In the genomic region with DNA sequence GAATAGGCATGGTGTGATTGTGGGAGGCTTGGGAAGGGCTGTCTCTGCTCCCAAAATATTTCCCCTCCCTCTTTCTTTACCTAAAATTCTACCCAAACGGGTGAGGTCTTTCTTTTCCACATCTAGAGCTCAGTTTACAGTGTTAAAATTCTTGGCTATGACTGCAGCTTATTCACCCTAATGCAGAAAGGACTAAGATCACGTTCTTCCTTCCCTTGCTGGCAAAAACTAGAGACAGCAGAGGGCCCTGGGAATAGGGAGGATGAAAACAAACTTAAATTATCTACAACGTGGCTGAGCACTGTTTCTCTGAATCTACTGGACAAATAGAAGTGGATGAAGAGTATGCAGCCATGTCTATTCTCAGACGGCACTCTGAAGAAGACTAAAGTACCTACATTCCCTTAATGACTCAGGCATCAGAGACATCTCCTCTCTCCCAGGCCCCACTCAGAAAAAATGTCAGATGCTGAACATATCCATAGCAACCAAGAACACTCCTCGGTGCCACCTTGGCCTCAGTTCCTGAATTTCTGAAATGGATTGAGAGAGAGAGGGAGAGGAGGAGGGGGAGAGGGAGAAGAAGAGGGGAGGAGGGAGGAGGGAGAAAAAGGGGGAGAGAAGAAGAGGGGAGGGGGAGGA, we compare ENCODE assay signal across 15 cellular contexts. TPM values are rescaled to one million over a fixed set of nuclear protein-coding genes. Genes with fewer than 3 reads are reported as not detected.
DNase-seq lines count a peak whose midpoint lies in the region; ATAC-seq and TF ChIP-seq lines count a peak whose summit lies in the region.
"Had no signal": no experiment of that assay in that cellular context is flagged by ENCODE, and none has a peak within 500 bp of the region (broad histone marks: within the 10 kb centered on the region; RNA-seq: fewer than 3 reads in every experiment).

No MANE protein-coding gene starts in this region.

- no peak overlapping the region for H2BK5ac ChIP-seq in H9 (ENCODE audit: insufficient read length, low read length)

- no peak overlapping the region for H4K8ac ChIP-seq in H9 (replicated peaks; ENCODE audit: insufficient read length, low read depth, low read length)

- H4K91ac ChIP-seq in H9 (ENCODE audit: insufficient read length, low read depth, low read length) = no peak overlapping the region

- no peaks in the 10 kb centered on the region for H3K79me2 ChIP-seq in H9 (ENCODE audit: insufficient read depth, low read length)

- H3K14ac ChIP-seq in H9 (ENCODE audit: insufficient read depth, low read length) = no peak overlapping the region

- no peak overlapping the region for H2BK15ac ChIP-seq in H9 (ENCODE audit: low read depth, low read length)

- no peaks in the 10 kb centered on the region for H3K79me1 ChIP-seq in H9 (ENCODE audit: insufficient read depth, low read depth, low read length, poor library complexity, severe bottlenecking)

- H3K4me1 Mint-ChIP-seq in H9 = peaks cover 13% of the 10 kb centered on the region in 2 experiments
- H3K4me1 Mint-ChIP-seq: CD8-positive, alpha-beta memory T cell had no signal

- no peaks in the 10 kb centered on the region for H3K27me3 ChIP-seq in H9 (ENCODE audit: insufficient read depth, low read length)
- H3K27me3 ChIP-seq in sigmoid colon = no peaks in the 10 kb centered on the region
- H3K27me3 ChIP-seq: pancreas had no signal

- H3K9me3 Mint-ChIP-seq in H9 = no peaks in the 10 kb centered on the region
- H3K9me3 Mint-ChIP-seq: activated CD4-positive, alpha-beta memory T cell treated with anti-CD3 and anti-CD28 coated beads for 36 hours; CD8-positive, alpha-beta memory T cell had no signal

- no peak overlapping the region for H2BK120ac ChIP-seq in H9 (ENCODE audit: low read depth, low read length, poor library complexity, severe bottlenecking)

- TF ChIP-seq CTCF in H9 (conservative IDR thresholded peaks at IDR 0.05) = no peak
- no peak for TF ChIP-seq CTCF in sigmoid colon (IDR thresholded peaks at IDR 0.05)

- H3K9me3 ChIP-seq in H9 (ENCODE audit: control insufficient read depth, low read depth, low read length) (no peaks in the 10 kb centered on the region), sigmoid colon (no peaks in the 10 kb centered on the region)
- H3K9me3 ChIP-seq: pancreas had no signal

- no peak overlapping the region for H3K4me3 ChIP-seq in sigmoid colon
- H3K4me3 ChIP-seq: pancreas had no signal

- no peak overlapping the region for H3K56ac ChIP-seq in H9 (ENCODE audit: insufficient read length, low read depth, low read length)

- no peaks in the 10 kb centered on the region for H3K23me2 ChIP-seq in H9 (ENCODE audit: insufficient read length, low read depth, low read length, poor library complexity, severe bottlenecking)

- H3K27me3 Mint-ChIP-seq in H9 (ENCODE audit: low read depth) = no peaks in the 10 kb centered on the region; the same call in 1 of the 2 replicates
- H3K27me3 Mint-ChIP-seq: activated CD4-positive, alpha-beta memory T cell treated with anti-CD3 and anti-CD28 coated beads for 36 hours had no signal

- no peak overlapping the region for H3K4me2 ChIP-seq in H9 (ENCODE audit: insufficient read depth, insufficient read length, low read length)

- H2AK5ac ChIP-seq in H9 (ENCODE audit: insufficient read length, low read length) = no peak overlapping the region

- no peak for TF ChIP-seq EP300 in sigmoid colon (IDR thresholded peaks at IDR 0.05)

- H3K27ac ChIP-seq in H9 (ENCODE audit: insufficient read length, low read depth, low read length) (no peak overlapping the region), sigmoid colon (peak overlapping the region in 3 of 4 donors; percentile 29 to 69 (median 39))
- H3K27ac ChIP-seq: pancreas had no signal

- no peak overlapping the region for H3K4ac ChIP-seq in H9 (ENCODE audit: low read depth, low read length)

- no peak overlapping the region for H3K9ac ChIP-seq in H9 (ENCODE audit: extremely low read depth, insufficient read length, low read length)

- no CpG with 5 or more reads among the region's 5 CpGs for WGBS in H9 (ENCODE audit: extremely low coverage, insufficient read length, low lambda C conversion rate)
- WGBS in sigmoid colon, 2 donors = 54 to 56% methylated on average over 5 of the region's 5 CpGs

- no peak overlapping the region for H3K23ac ChIP-seq in H9 (ENCODE audit: insufficient read length, low read depth, low read length)

- H2BK20ac ChIP-seq in H9 (ENCODE audit: low read depth, low read length, poor library complexity, severe bottlenecking) = no peak overlapping the region

- no peak overlapping the region for H3K4me3 Mint-ChIP-seq in H9
- H3K4me3 Mint-ChIP-seq: activated CD4-positive, alpha-beta memory T cell treated with anti-CD3 and anti-CD28 coated beads for 36 hours; CD8-positive, alpha-beta memory T cell had no signal

- peak overlapping the region; percentile 89 for H2AFZ ChIP-seq in H9 (ENCODE audit: low read length)

- H4K5ac ChIP-seq in H9 (ENCODE audit: insufficient read length, low read depth, low read length) = no peak overlapping the region

- no peaks in the 10 kb centered on the region for H3K36me3 Mint-ChIP-seq in H9 (ENCODE audit: insufficient read depth in 1 of 3, low read depth in 3 of 3)
- H3K36me3 Mint-ChIP-seq: activated CD4-positive, alpha-beta memory T cell treated with anti-CD3 and anti-CD28 coated beads for 36 hours; CD8-positive, alpha-beta memory T cell had no signal

- no peaks in the 10 kb centered on the region for H3K36me3 ChIP-seq in sigmoid colon
- H3K36me3 ChIP-seq: pancreas had no signal

- no peak overlapping the region for H3K18ac ChIP-seq in H9 (ENCODE audit: insufficient read length, low read depth, low read length)

- no peak overlapping the region for H3T11ph ChIP-seq in H9 (ENCODE audit: low read length)

- no peaks in the 10 kb centered on the region for H4K20me1 ChIP-seq in H9 (ENCODE audit: control insufficient read depth, insufficient read depth, insufficient read length)

- intact Hi-C loops in sigmoid colon (cut with DNase I) = no loop called here

- no peak for ATAC-seq in left lobe of liver
- no peak for ATAC-seq in GM18868 (IDR thresholded peaks at IDR 0.05; ENCODE audit: unreplicated experiment)
- ATAC-seq in GM19324 (IDR thresholded peaks at IDR 0.05; ENCODE audit: low FRiP score, unreplicated experiment) = no peak
- ATAC-seq: left colon, pancreas had no signal

- H3K27ac Mint-ChIP-seq in H9 = no peak overlapping the region
- H3K27ac Mint-ChIP-seq: activated CD4-positive, alpha-beta memory T cell treated with anti-CD3 and anti-CD28 coated beads for 36 hours had no signal

- DNase-seq in H9 = no peak
- DNase-seq in amniotic epithelial cell (ENCODE audit: low read depth) = peak; percentile 65
- DNase-seq in hepatic stellate cell (ENCODE audit: low spot score) = peak; percentile 47
- DNase-seq in sigmoid colon = no peak
- no peak for DNase-seq in left lobe of liver (ENCODE audit: low spot score)
- no peak for DNase-seq in CD1c-positive myeloid dendritic cell (ENCODE audit: extremely low spot score)
- DNase-seq: activated CD4-positive, alpha-beta memory T cell treated with anti-CD3 and anti-CD28 coated beads for 36 hours; activated effector memory CD4-positive, alpha-beta T cell treated with Interleukin-2 at 50 U/mL for 16 hours; CD8-positive, alpha-beta memory T cell; left colon; NCI-H2171 treated with DMSO at 0.1 percent for 48 hours; pancreas had no signal

- H3K4me1 ChIP-seq in H9 (ENCODE audit: insufficient read depth, low read length) = peaks cover 4% of the 10 kb centered on the region; the same call in 1 of the 2 replicates
- H3K4me1 ChIP-seq in sigmoid colon = peaks cover 0 to 16% (median 12%) of the 10 kb centered on the region in 4 donors
- H3K4me1 ChIP-seq: pancreas had no signal

- H2BK12ac ChIP-seq in H9 (ENCODE audit: insufficient read length, low read depth, low read length) = no peak overlapping the region

- TF ChIP-seq POLR2A in sigmoid colon (IDR thresholded peaks at IDR 0.05) = no peak

RNA-seq across cellular contexts. Expression of gene OVAAL, which starts 16.1 kb away (rescaled TPM):
- total RNA-seq in H9 (2021) (not detected in 2 replicates), sigmoid colon (not detected), left lobe of liver (not detected)
- polyA plus RNA-seq in sigmoid colon = not detected
- total RNA-seq: activated CD4-positive, alpha-beta memory T cell treated with anti-CD3 and anti-CD28 coated beads for 36 hours; CD8-positive, alpha-beta memory T cell; left colon; pancreas; T-helper 2 cell treated with Interferon-gamma antibody and Interleukin-4, amounts not matched to agents 100 ng/mL and 5 ng/mL, for 36 hours had no signal
- polyA plus RNA-seq: CD8-positive, alpha-beta memory T cell; pancreas had no signal

RNA-seq across cellular contexts. Expression of gene ACBD6, which starts 40.3 kb away (rescaled TPM):
- total RNA-seq in H9 (2021) (45.4 and 51.4 TPM in 2 replicates), sigmoid colon (10 to 100 TPM; 35.5 to 40.8 (median 40.1) TPM), left lobe of liver (11.1 TPM)
- 10 to 100 TPM; 11.4 to 21.8 (median 14.3) TPM for polyA plus RNA-seq in sigmoid colon

Comparison
In these comparisons a context has a peak if more than half of its experiments do, and no peak if none do; other contexts are left out.
1. DNase-seq: peak in amniotic epithelial cell (single experiment) and hepatic stellate cell (single experiment); none in H9 (single experiment), sigmoid colon (single experiment), left lobe of liver (single experiment) and CD1c-positive myeloid dendritic cell (single experiment).